8 cellular contexts compared by ENCODE assay signal in the genomic region with DNA sequence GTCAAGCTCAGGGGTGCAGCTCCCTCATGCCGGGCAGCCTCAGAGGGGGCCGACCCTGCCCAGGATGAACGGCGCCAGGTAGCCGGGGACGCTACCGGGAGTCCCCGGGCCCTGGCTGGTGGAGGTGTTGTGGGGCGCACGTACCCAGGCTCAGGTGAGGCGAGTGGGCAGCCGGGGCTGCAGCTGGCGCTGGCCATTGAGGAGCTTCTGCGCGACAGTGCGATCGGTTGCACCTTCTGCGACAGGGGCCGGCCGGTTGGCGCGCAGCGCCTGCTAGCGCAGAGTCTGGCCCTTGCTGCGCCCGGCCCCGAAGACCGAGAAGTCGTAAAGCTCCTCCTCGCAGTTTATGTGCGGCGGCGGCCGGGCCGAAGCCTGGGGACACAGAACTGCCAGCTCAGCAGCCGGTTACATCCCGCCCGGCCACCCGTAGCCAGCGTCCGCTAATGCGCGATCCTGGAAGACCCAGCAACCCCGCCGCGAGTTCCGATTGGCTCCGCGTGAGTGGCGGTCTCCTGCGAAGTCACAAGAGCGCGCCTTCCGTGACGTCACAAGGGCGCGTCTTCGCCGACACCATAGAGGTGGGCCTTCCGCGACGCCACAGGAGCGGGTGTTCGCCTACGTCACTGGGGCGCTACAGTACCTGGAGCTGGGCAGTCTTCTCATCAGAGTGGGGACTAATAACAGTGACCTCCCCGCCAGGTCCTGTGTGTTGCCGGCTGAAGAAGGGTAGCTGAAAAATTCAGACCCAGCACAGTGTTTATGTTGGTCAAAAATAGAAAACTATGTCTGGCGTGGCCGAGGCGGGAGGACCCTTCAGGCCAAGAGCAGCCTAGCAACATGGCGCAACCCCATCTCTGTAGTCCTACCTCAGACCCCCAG.
DNase-seq lines count a peak whose midpoint lies in the region; ATAC-seq and TF ChIP-seq lines count a peak whose summit lies in the region.
"Not testable (repeated sequence)": the region's sequence is repeated elsewhere in the genome, so short reads cannot be mapped to it uniquely, and the experiment has no call there.

No MANE protein-coding gene starts in this region.

- peak overlapping the region; percentile 58 to 90 (median 77) for H3K4me3 ChIP-seq in mammary epithelial cell (replicated peaks in 1 of 3; ENCODE audit: insufficient read depth in 1 of 3, low read depth in 2 of 3, low read length in 3 of 3)
- H3K4me3 ChIP-seq in iPS-20b (ENCODE audit: low read length) = peak overlapping the region; percentile 76
- peak overlapping the region; percentile 66 to 100 (median 91) for H3K4me3 ChIP-seq in skin epidermis

- dilution Hi-C loops in mammary epithelial cell (cut with HindIII; ENCODE audit: low sequenced_read_pairs) = not testable (repeated sequence)

- H3K9ac ChIP-seq in mammary epithelial cell (ENCODE audit: insufficient read depth, low read length) (peak overlapping the region; percentile 74), iPS-20b (ENCODE audit: low read depth, low read length) (peak overlapping the region; percentile 83)

- not testable (repeated sequence) for H3K4me1 ChIP-seq in mammary epithelial cell (ENCODE audit: insufficient read depth, low read length); iPS-20b (ENCODE audit: insufficient read depth, low read length)

- ATAC-seq in GM18870 (IDR thresholded peaks at IDR 0.05; ENCODE audit: unreplicated experiment) (peak; percentile 99), HG03108 (IDR thresholded peaks at IDR 0.05; ENCODE audit: unreplicated experiment) (peak; percentile 100)

- H3K27me3 ChIP-seq in mammary epithelial cell (ENCODE audit: insufficient read depth, low read length); iPS-20b (ENCODE audit: insufficient read depth, low read length): not testable (repeated sequence)

- peak overlapping the region; percentile 75 for H3K4me2 ChIP-seq in mammary epithelial cell (ENCODE audit: insufficient read depth, low read depth, low read length)

- TSS peak; percentile 42 for BruUV-seq in mammary epithelial cell (replicated peaks; lab: Mats Ljungman, UMichigan)

- DNase-seq in ACHN (peak; percentile 100), NCI-H2171 treated with DMSO at 0.1 percent for 48 hours (lab: John Stamatoyannopoulos, UW) (peak; percentile 93), mammary epithelial cell (peak; percentile 97)

- WGBS in mammary epithelial cell (ENCODE audit: low coverage, missing lambda C conversion rate) = 4% methylated on average over 32 of the region's 72 CpGs

- in situ Hi-C loops in ACHN (cut with HindIII; ENCODE audit: low pct_ligation_motif_present, low pct_unique_long_range_greater_than_20kb, low sequenced_read_pairs); mammary epithelial cell (cut with MboI; ENCODE audit: low sequenced_read_pairs in 2 of 2): not testable (repeated sequence)

- not testable (repeated sequence) for H4K20me1 ChIP-seq in mammary epithelial cell (ENCODE audit: insufficient read depth, low read length)

- H2AFZ ChIP-seq in mammary epithelial cell (ENCODE audit: low read depth, low read length) = peak overlapping the region; percentile 90

- CTCF ChIA-PET in mammary epithelial cell (lab: Charles Lee; ENCODE audit: low non-redundant PET) = not testable (repeated sequence)

- intact Hi-C loops in mammary epithelial cell (cut with micrococcal nuclease) = loop anchor here (5.0 kb wide), 1 partner anchor 616 kb away; no protein-coding TSS in a partner anchor

- H3K36me3 ChIP-seq in mammary epithelial cell (ENCODE audit: insufficient read depth, low read length); iPS-20b (ENCODE audit: insufficient read depth, low read depth, low read length): not testable (repeated sequence)

- not testable (repeated sequence) for H3K9me3 ChIP-seq in mammary epithelial cell (replicated peaks; ENCODE audit: insufficient read depth, low read length); iPS-20b (ENCODE audit: insufficient read depth, low read depth, low read length)

- H3K79me2 ChIP-seq in mammary epithelial cell (ENCODE audit: insufficient read depth, low read length) = peaks cover 20% of the 10 kb centered on the region

- not testable (repeated sequence) for TF ChIP-seq CTCF in VCaP (conservative IDR thresholded peaks at IDR 0.05)
- TF ChIP-seq CTCF in mammary epithelial cell (conservative IDR thresholded peaks at IDR 0.05 in 1 of 2, IDR thresholded peaks at IDR 0.05 in 1 of 2; ENCODE audit: extremely low read depth in 1 of 2, insufficient read depth in 1 of 2, low read depth in 1 of 2, low read length in 2 of 2) = peak in 1 of 2 donors; percentile 16

- peak overlapping the region; percentile 87 for H3K27ac ChIP-seq in VCaP
- peak overlapping the region; percentile 88 for H3K27ac ChIP-seq in mammary epithelial cell (ENCODE audit: insufficient read depth, low read depth, low read length)
- H3K27ac ChIP-seq in iPS-20b (ENCODE audit: low read length) = not testable (repeated sequence)
- peak overlapping the region; percentile 67 to 98 (median 91) for H3K27ac ChIP-seq in skin epidermis
